In genomic region chr2:168203762-168204693, GRCh38 we compare ENCODE assay signal across 26 cellular contexts. TPM values are rescaled to one million over a fixed set of nuclear protein-coding genes. Genes with fewer than 3 reads are reported as not detected.
A peak's percentile ranks its signal among the peaks of the same experiment; 100 is the strongest.
DNase-seq lines count a peak whose midpoint lies in the region; ATAC-seq, FAIRE-seq and TF ChIP-seq lines count a peak whose summit lies in the region.
"Had no signal": no experiment of that assay in that cellular context is flagged by ENCODE, and none has a peak within 500 bp of the region (broad histone marks: within the 10 kb centered on the region; RNA-seq: fewer than 3 reads in every experiment).

No MANE protein-coding gene starts in this region.

- no peak for TF ChIP-seq CTCF in HepG2 (CRISPR knock-in tag; IDR thresholded peaks at IDR 0.05)
- TF ChIP-seq CTCF in right lobe of liver (IDR thresholded peaks at IDR 0.05) = no peak
- TF ChIP-seq CTCF in lower lobe of right lung (IDR thresholded peaks at IDR 0.05) = no peak
- no peak for TF ChIP-seq CTCF in upper lobe of right lung (IDR thresholded peaks at IDR 0.05)

- POLR2A ChIA-PET in HepG2 (lab: Yijun Ruan, JAX) = interaction anchor here (3.6 kb wide), 1 partner anchor 12 kb away, joined by 11 read pairs; no protein-coding TSS in a partner anchor

- H3K27me3 ChIP-seq in HepG2 (ENCODE audit: control insufficient read depth in 1 of 2, insufficient read depth in 2 of 2, low read length in 2 of 2) (no peaks in the 10 kb centered on the region), right lobe of liver (no peaks in the 10 kb centered on the region), lower lobe of right lung (ENCODE audit: low read depth) (no peaks in the 10 kb centered on the region), upper lobe of right lung (no peaks in the 10 kb centered on the region)
- H3K27me3 ChIP-seq: dorsolateral prefrontal cortex, heart right ventricle, uterus had no signal

- H3K4me2 ChIP-seq in HepG2 (ENCODE audit: low read depth, low read length) = no peak overlapping the region

- TF ChIP-seq RAD21 in HepG2 (CRISPR knock-in tag; IDR thresholded peaks at IDR 0.05) = no peak

- FAIRE-seq in HepG2 (lab: Jason Lieb, UNC) = no peak
- FAIRE-seq: A204.1, G401.6 had no signal

- in situ Hi-C loops in HepG2 (cut with HindIII; ENCODE audit: extremely low pct_ligation_motif_present, low pct_unique_long_range_greater_than_20kb) = no loop called here

- no TSS peak for BruUV-seq in HepG2 (replicated peaks; lab: Mats Ljungman, UMichigan)

- H2AFZ ChIP-seq in HepG2 (ENCODE audit: low read length) = no peak overlapping the region

- TF ChIP-seq EP300 in HepG2 (IDR thresholded peaks at IDR 0.05; ENCODE audit: low read depth in 2 of 2, low read length in 2 of 2) (no peak), HepG2 (CRISPR knock-in tag; IDR thresholded peaks at IDR 0.05; ENCODE audit: borderline replicate concordance) (no peak)

- no peak for DNase-seq in HepG2 (ENCODE audit: low spot score)
- DNase-seq in right lobe of liver = no peak
- no peak for DNase-seq in left cardiac atrium
- DNase-seq in lower lobe of right lung = no peak
- no peak for DNase-seq in upper lobe of right lung
- no peak for DNase-seq in activated T-cell treated with anti-CD3 and anti-CD28 coated beads, Interleukin-2, amount 50 U/mL, for 1 hour
- no peak for DNase-seq in NOMO-1 treated with dmso at 0.1 percent for 144 hours (lab: John Stamatoyannopoulos, UW; ENCODE audit: unreplicated experiment)
- no peak for DNase-seq in NCI-H226
- DNase-seq: activated effector memory CD4-positive, alpha-beta T cell treated with anti-CD3 and anti-CD28 coated beads, Interleukin-2, amount 50 U/mL, for 16 hours; activated naive CD8-positive, alpha-beta T cell treated with anti-CD3 and anti-CD28 coated beads, Interleukin-2, amount 10 ng/mL, durations not matched to agents 7 days and 5 days; AML-193; CD8-positive, alpha-beta T cell; cerebellar nuclear complex; DMS153; dorsolateral prefrontal cortex; heart right ventricle; naive B cell; NCI-H1092; NCI-H187 treated with DMSO at 0.1 percent for 48 hours; NCI-H2227 treated with DMSO at 0.1 percent for 48 hours; NCI-H82; retina; uterus had no signal

- H4K20me1 ChIP-seq in HepG2 (ENCODE audit: insufficient read depth, low read length) = no peaks in the 10 kb centered on the region

- CTCF ChIA-PET in HepG2 (lab: Yijun Ruan, JAX; ENCODE audit: low intra/inter-chr PET ratio, low total read pairs) = no interaction called here

- H3K27ac ChIP-seq in HepG2 (ENCODE audit: extremely low read length, insufficient read depth, low read length) (no peak overlapping the region), right lobe of liver (no peak overlapping the region), lower lobe of right lung (no peak overlapping the region), upper lobe of right lung (no peak overlapping the region)
- H3K27ac ChIP-seq: epithelial cell of prostate, heart right ventricle, uterus had no signal

- no peak; the same call in 2 of the 3 replicates for ATAC-seq in HepG2
- ATAC-seq in right lobe of liver = no peak
- ATAC-seq in left cardiac atrium = peak; percentile 12 to 63
- peak; percentile 63 to 71 for ATAC-seq in lower lobe of right lung
- peak; percentile 65 for ATAC-seq in upper lobe of right lung
- ATAC-seq: CD8-positive, alpha-beta T cell had no signal

- H3K79me2 ChIP-seq in HepG2 (ENCODE audit: insufficient read depth, low read length) = peaks cover 30% of the 10 kb centered on the region

- TF ChIP-seq POLR2A in HepG2 (IDR thresholded peaks at IDR 0.05; ENCODE audit: insufficient read depth in 1 of 2, low read depth in 2 of 2, low read length in 2 of 2) = no peak
- TF ChIP-seq POLR2A in right lobe of liver (IDR thresholded peaks at IDR 0.05) = no peak

- no peak overlapping the region for H3K9ac ChIP-seq in HepG2 (ENCODE audit: insufficient read depth, low read depth, low read length)

- H3K4me1 ChIP-seq in HepG2 (ENCODE audit: insufficient read depth, low read length) (peaks cover 41% of the 10 kb centered on the region), right lobe of liver (no peaks in the 10 kb centered on the region), lower lobe of right lung (no peaks in the 10 kb centered on the region), upper lobe of right lung (no peaks in the 10 kb centered on the region)
- H3K4me1 ChIP-seq: uterus had no signal

- intact Hi-C loops in HepG2 (cut with micrococcal nuclease; ENCODE audit: unreplicated experiment) = no loop called here
- intact Hi-C loops in right lobe of liver (cut with DNase I) = no loop called here
- intact Hi-C loops in left cardiac atrium (cut with DNase I) = no loop called here
- intact Hi-C loops in lower lobe of right lung (cut with DNase I) = no loop called here
- intact Hi-C loops in upper lobe of right lung (cut with DNase I) = no loop called here

- H3K4me3 ChIP-seq in HepG2 (replicated peaks in 1 of 3; ENCODE audit: insufficient read depth in 1 of 3, low read depth in 2 of 3, low read length in 3 of 3) (no peak overlapping the region), right lobe of liver (no peak overlapping the region), lower lobe of right lung (no peak overlapping the region), upper lobe of right lung (no peak overlapping the region)
- H3K4me3 ChIP-seq: dorsolateral prefrontal cortex, heart right ventricle, uterus had no signal

- H3K9me3 ChIP-seq in HepG2 (ENCODE audit: low read length) (no peaks in the 10 kb centered on the region), right lobe of liver (no peaks in the 10 kb centered on the region), lower lobe of right lung (no peaks in the 10 kb centered on the region), upper lobe of right lung (no peaks in the 10 kb centered on the region)
- H3K9me3 ChIP-seq: heart right ventricle, uterus had no signal

- 97% methylated on average over 15 of the region's 15 CpGs for WGBS in HepG2 (ENCODE audit: low lambda C conversion rate)
- 81% methylated on average over 15 of the region's 15 CpGs for WGBS in right lobe of liver (ENCODE audit: insufficient coverage, low coverage, low lambda C conversion rate, missing lambda C conversion rate)

- H3K36me3 ChIP-seq in HepG2 (replicated peaks in 1 of 2; ENCODE audit: control insufficient read depth in 1 of 2, insufficient read depth in 2 of 2, low read length in 2 of 2) = peaks cover 5 to 7% of the 10 kb centered on the region in 2 experiments; a peak in 2 of 5 replicates
- H3K36me3 ChIP-seq in right lobe of liver = no peaks in the 10 kb centered on the region
- no peaks in the 10 kb centered on the region for H3K36me3 ChIP-seq in lower lobe of right lung
- H3K36me3 ChIP-seq in upper lobe of right lung = no peaks in the 10 kb centered on the region
- H3K36me3 ChIP-seq: heart right ventricle, uterus had no signal

TF ChIP-seq in HepG2, 621 proteins besides CTCF, POLR2A, EP300 and RAD21 (continues in another document):
- TF ChIP-seq ZNF552 (CRISPR knock-in tag; IDR thresholded peaks at IDR 0.05; ENCODE audit: borderline replicate concordance) (no peak), GTF2F1 (IDR thresholded peaks at IDR 0.05; ENCODE audit: low read length) (no peak), ZNF790 (CRISPR knock-in tag; IDR thresholded peaks at IDR 0.05; ENCODE audit: borderline replicate concordance) (no peak), THAP9 (CRISPR knock-in tag; IDR thresholded peaks at IDR 0.05; ENCODE audit: borderline replicate concordance) (no peak)

RNA-seq across cellular contexts. Expression of gene STK39, which starts 43.4 kb away (rescaled TPM):
- total RNA-seq in HepG2 (2016; rRNA removed; fragmentation: Illumina TruSeq; extraction: Trizol) (27.3 and 27.5 TPM in 2 replicates), right lobe of liver (1 to 10 TPM in 1 of 6 experiments, under 1 TPM in 5; 0.29 to 1.2 (median 0.60) TPM), left cardiac atrium (10 to 100 TPM; 12.3 to 14.1 TPM), lower lobe of right lung (12.6 TPM), upper lobe of right lung (13.2 TPM)
- 38.8 and 42.4 TPM in 2 replicates for total RNA-seq in HepG2 (2016; cell fraction: cytosol; rRNA removed; fragmentation: Illumina TruSeq; extraction: Trizol; ENCODE audit: low read depth)
- total RNA-seq in HepG2 (2016; cell fraction: insoluble cytoplasmic fraction; rRNA removed; fragmentation: Illumina TruSeq; extraction: Trizol) = 26.6 and 28.7 TPM in 2 replicates
- total RNA-seq in HepG2 (2016; cell fraction: membrane; rRNA removed; fragmentation: Illumina TruSeq; extraction: Trizol) = 34.3 and 39.4 TPM in 2 replicates
- total RNA-seq in HepG2 (2016; cell fraction: nucleus; rRNA removed; fragmentation: Illumina TruSeq; extraction: Trizol) = 28.1 and 30.8 TPM in 2 replicates
- polyA plus RNA-seq in HepG2 (2011; rRNA removed) = 34.7 and 38.4 TPM in 2 replicates
- 19.6 and 35.4 TPM in 2 replicates for polyA plus RNA-seq in HepG2 (2011; cell fraction: cytosol; rRNA removed)
- polyA plus RNA-seq in HepG2 (2011; cell fraction: nucleus; rRNA removed) = 15.4 and 20.0 TPM in 2 replicates
- polyA plus RNA-seq in HepG2 (2012) = 37.9 and 40.1 TPM in 2 replicates
- 23.2 and 23.9 TPM in 2 replicates for polyA plus RNA-seq in HepG2 (2016; cell fraction: cytosol; fragmentation: Illumina TruSeq; extraction: Trizol; ENCODE audit: low read depth)
- 39.3 and 39.7 TPM in 2 replicates for polyA plus RNA-seq in HepG2 (2016; cell fraction: insoluble cytoplasmic fraction; fragmentation: Illumina TruSeq; extraction: Trizol; ENCODE audit: low read depth)
- polyA plus RNA-seq in HepG2 (2016; cell fraction: membrane; fragmentation: Illumina TruSeq; extraction: Trizol; ENCODE audit: low read depth) = 33.8 and 36.7 TPM in 2 replicates
- 24.8 and 27.7 TPM in 2 replicates for polyA plus RNA-seq in HepG2 (2016; cell fraction: nucleus; fragmentation: Illumina TruSeq; extraction: Trizol; ENCODE audit: insufficient read depth, low read depth)
- polyA minus RNA-seq in HepG2 (2011; rRNA and poly(A)+ RNA removed; ENCODE audit: low replicate concordance) = 2.6 and 29.6 TPM in 2 replicates
- polyA minus RNA-seq in HepG2 (2011; cell fraction: cytosol; rRNA and poly(A)+ RNA removed) = 29.1 and 30.6 TPM in 2 replicates
- 93.1 and 93.4 TPM in 2 replicates for polyA minus RNA-seq in HepG2 (2011; cell fraction: nucleus; rRNA and poly(A)+ RNA removed)

Comparison
In these comparisons a context has a peak if more than half of its experiments do, and no peak if none do; other contexts are left out.
1. ATAC-seq: peak in left cardiac atrium (2 of 2), lower lobe of right lung (2 of 2) and upper lobe of right lung (single experiment); none in HepG2 (single experiment) and right lobe of liver (0 of 4).